Comparison of ENCODE assay signal across 14 cellular contexts in genomic region chr22:50671641-50672040, GRCh38. TPM values are rescaled to one million over a fixed set of nuclear protein-coding genes. Genes with fewer than 3 reads are reported as not detected.
DNase-seq lines count a peak whose midpoint lies in the region; TF ChIP-seq lines count a peak whose summit lies in the region.
"Had no signal": no experiment of that assay in that cellular context is flagged by ENCODE, and none has a peak within 500 bp of the region (broad histone marks: within the 10 kb centered on the region; RNA-seq: fewer than 3 reads in every experiment).

No MANE protein-coding gene starts in this region.

- BruUV-seq in Calu3 (replicated peaks; lab: Mats Ljungman, UMichigan), result no TSS peak

- DNase-seq in Daoy (ENCODE audit: low read depth), result peak; percentile 34
- peak; percentile 73 for DNase-seq in UCSD-AML1 (lab: John Stamatoyannopoulos, UW; ENCODE audit: unreplicated experiment)
- peak; percentile 5 for DNase-seq in iPS-NIHi7 (ENCODE audit: extremely low spot score)
- no peak for DNase-seq in sigmoid colon
- no peak for DNase-seq in Calu3
- no peak for DNase-seq in activated naive CD4-positive, alpha-beta T cell treated with anti-CD3 and anti-CD28 coated beads, Interleukin-2, amount 50 U/mL, for 16 hours
- DNase-seq in NCI-H2171 treated with DMSO at 0.1 percent for 48 hours (lab: John Stamatoyannopoulos, UW), result no peak
- no peak for DNase-seq in LoVo (ENCODE audit: low spot score)
- DNase-seq: C1 segment of cervical spinal cord; GF-D8; NCI-H1930; stimulated activated CD4-positive, alpha-beta T cell treated with anti-CD3 and anti-CD28 coated beads, Interleukin-2, amount 100 ng/mL, for 48 hours; T-cell had no signal

- no peak for TF ChIP-seq POLR2A in sigmoid colon (IDR thresholded peaks at IDR 0.05)

- no peaks in the 10 kb centered on the region for H3K36me3 ChIP-seq in sigmoid colon
- H3K36me3 ChIP-seq: neutrophil had no signal

- H3K4me1 Mint-ChIP-seq in Calu3 (ENCODE audit: low read depth, unreplicated experiment), result peaks cover 19% of the 10 kb centered on the region

- no peak overlapping the region for H3K4me3 Mint-ChIP-seq in Calu3 (ENCODE audit: low read depth, unreplicated experiment)

- WGBS in sigmoid colon, 2 donors, result 51 to 61% methylated on average over 11 of the region's 11 CpGs

- intact Hi-C loops in sigmoid colon (cut with DNase I) (no loop called here), Calu3 (cut with micrococcal nuclease; ENCODE audit: unreplicated experiment) (no loop called here)

- H3K27me3 ChIP-seq in sigmoid colon, result peaks cover 22 to 81% (median 43%) of the 10 kb centered on the region in 3 donors

- peaks cover 11% of the 10 kb centered on the region for H3K36me3 Mint-ChIP-seq in Calu3 (ENCODE audit: insufficient read depth, unreplicated experiment)
- H3K36me3 Mint-ChIP-seq: T-cell had no signal

- CTCF ChIA-PET in Calu3 (lab: Charles Lee), result no interaction called here

- no peak overlapping the region for H3K27ac Mint-ChIP-seq in Calu3 (ENCODE audit: unreplicated experiment)

- H3K27me3 Mint-ChIP-seq in Calu3 (ENCODE audit: unreplicated experiment), result peaks cover 77% of the 10 kb centered on the region

- H3K4me1 ChIP-seq in sigmoid colon, result peaks cover 0 to 18% (median 15%) of the 10 kb centered on the region in 4 donors

- no peaks in the 10 kb centered on the region for H3K9me3 Mint-ChIP-seq in Calu3 (ENCODE audit: low read depth, unreplicated experiment)
- H3K9me3 Mint-ChIP-seq: T-cell had no signal

- no peaks in the 10 kb centered on the region for H3K9me3 ChIP-seq in sigmoid colon
- H3K9me3 ChIP-seq: neutrophil had no signal

- TF ChIP-seq EP300 in sigmoid colon (IDR thresholded peaks at IDR 0.05), result no peak

- TF ChIP-seq CTCF in sigmoid colon (IDR thresholded peaks at IDR 0.05) (no peak), Calu3 (IDR thresholded peaks at IDR 0.05; ENCODE audit: unreplicated experiment) (no peak)

- H3K4me3 ChIP-seq in sigmoid colon, result no peak overlapping the region

- H3K27ac ChIP-seq in sigmoid colon, result peak overlapping the region; percentile 7 to 64 (median 23)
- H3K27ac ChIP-seq: neutrophil had no signal

RNA-seq across cellular contexts. Expression of gene SHANK3, which starts 1.0 kb away (rescaled TPM):
- 0.33 and 0.46 TPM in 2 replicates for total RNA-seq in Daoy (2014; rRNA removed; shearing (Covaris generic))
- 10 to 100 TPM in 1 of 4 donors, 1 to 10 TPM in 3; 2.5 to 14.4 (median 3.7) TPM for total RNA-seq in sigmoid colon
- 1 to 10 TPM in 1 of 3 donors, under 1 TPM in 2; 0.23 to 6.6 (median 0.60) TPM for polyA plus RNA-seq in sigmoid colon
- 2.1 and 2.5 TPM in 2 replicates for total RNA-seq in Calu3 (2022)

RNA-seq across cellular contexts. Expression of gene ARSA, which starts 43.7 kb away (rescaled TPM):
- total RNA-seq in Daoy (2014; rRNA removed; shearing (Covaris generic)), result 12.5 and 16.0 TPM in 2 replicates
- total RNA-seq in sigmoid colon (10 to 100 TPM; 19.3 to 26.3 (median 23.8) TPM), Calu3 (2022) (39.4 and 40.2 TPM in 2 replicates)
- 10 to 100 TPM; 10.8 to 56.9 (median 26.8) TPM for polyA plus RNA-seq in sigmoid colon

Comparison
In these comparisons a context has a peak if more than half of its experiments do, and no peak if none do; other contexts are left out.
1. DNase-seq: peak in Daoy (single experiment), UCSD-AML1 (single experiment) and iPS-NIHi7 (single experiment); none in sigmoid colon (single experiment), Calu3 (single experiment), activated naive CD4-positive, alpha-beta T cell treated with anti-CD3 and anti-CD28 coated beads, Interleukin-2, amount 50 U/mL, for 16 hours (single experiment), NCI-H2171 treated with DMSO at 0.1 percent for 48 hours (single experiment) and LoVo (single experiment).